In genomic region chr3:113287818-113288648, GRCh38 we compare ENCODE assay signal across 8 cellular contexts.
DNase-seq lines count a peak whose midpoint lies in the region; ATAC-seq and TF ChIP-seq lines count a peak whose summit lies in the region.

No MANE protein-coding gene starts in this region.

- no peak overlapping the region for H4K91ac ChIP-seq in H9 (ENCODE audit: insufficient read length, low read depth, low read length)

- no peak overlapping the region for H4K8ac ChIP-seq in H9 (replicated peaks; ENCODE audit: insufficient read length, low read depth, low read length)

- ATAC-seq in GM21367 (IDR thresholded peaks at IDR 0.05; ENCODE audit: unreplicated experiment), result no peak

- peaks cover 1% of the 10 kb centered on the region; the same call in 1 of the 2 replicates for H3K27me3 Mint-ChIP-seq in H9 (ENCODE audit: low read depth)
- peaks cover 3% of the 10 kb centered on the region for H3K27me3 Mint-ChIP-seq in neural progenitor cell (ENCODE audit: insufficient read depth, low read depth)

- H3K4me1 Mint-ChIP-seq in H9 (peaks cover 2 to 3% of the 10 kb centered on the region in 2 experiments; a peak in 2 of 4 replicates), neural progenitor cell (peaks cover 51% of the 10 kb centered on the region)

- H3K23ac ChIP-seq in H9 (ENCODE audit: insufficient read length, low read depth, low read length), result no peak overlapping the region

- H3K56ac ChIP-seq in H9 (ENCODE audit: insufficient read length, low read depth, low read length), result no peak overlapping the region

- no peaks in the 10 kb centered on the region for H3K23me2 ChIP-seq in H9 (ENCODE audit: insufficient read length, low read depth, low read length, poor library complexity, severe bottlenecking)

- H3K9ac ChIP-seq in H9 (ENCODE audit: extremely low read depth, insufficient read length, low read length) (no peak overlapping the region), neural progenitor cell (no peak overlapping the region)

- H4K20me1 ChIP-seq in H9 (ENCODE audit: control insufficient read depth, insufficient read depth, insufficient read length) (no peaks in the 10 kb centered on the region), neural progenitor cell (ENCODE audit: low read depth) (no peaks in the 10 kb centered on the region)

- no peaks in the 10 kb centered on the region for H3K36me3 ChIP-seq in neural progenitor cell
- peaks cover 0 to 16% of the 10 kb centered on the region in 2 donors for H3K36me3 ChIP-seq in vagina

- H3K27me3 ChIP-seq in H9 (ENCODE audit: insufficient read depth, low read length) (no peaks in the 10 kb centered on the region), neural progenitor cell (no peaks in the 10 kb centered on the region), vagina (no peaks in the 10 kb centered on the region)

- H3K79me1 ChIP-seq in H9 (ENCODE audit: insufficient read depth, low read depth, low read length, poor library complexity, severe bottlenecking), result no peaks in the 10 kb centered on the region

- no peak overlapping the region for H2BK12ac ChIP-seq in H9 (ENCODE audit: insufficient read length, low read depth, low read length)

- H3K27ac Mint-ChIP-seq in H9 (no peak overlapping the region; a peak in 1 of 7 replicates), neural progenitor cell (peak overlapping the region; percentile 58)

- H3K27ac ChIP-seq in H9 (ENCODE audit: insufficient read length, low read depth, low read length), result no peak overlapping the region
- no peak overlapping the region for H3K27ac ChIP-seq in neural progenitor cell
- H3K27ac ChIP-seq in vagina, result peak overlapping the region; percentile 47

- H2BK20ac ChIP-seq in H9 (ENCODE audit: low read depth, low read length, poor library complexity, severe bottlenecking), result no peak overlapping the region

- DNase-seq in CD1c-positive myeloid dendritic cell (ENCODE audit: extremely low spot score), result peak; percentile 67
- no peak for DNase-seq in H9
- DNase-seq in NCI-H526 treated with DMSO at 0.1 percent for 48 hours (lab: John Stamatoyannopoulos, UW), result peak; percentile 3
- peak; percentile 12 to 18 for DNase-seq in activated CD8-positive, alpha-beta memory T cell treated with anti-CD3 and anti-CD28 coated beads for 4 hours (ENCODE audit: low read depth in 2 of 2)
- peak; percentile 77 for DNase-seq in fibroblast of mammary gland (ENCODE audit: low read depth)
- DNase-seq in neural progenitor cell (ENCODE audit: low spot score), result peak; percentile 73
- DNase-seq in vagina (ENCODE audit: extremely low spot score in 2 of 2), result no peak

- TF ChIP-seq POLR2A in vagina (IDR thresholded peaks at IDR 0.05), result no peak

- H3T11ph ChIP-seq in H9 (ENCODE audit: low read length), result no peak overlapping the region

- H2BK15ac ChIP-seq in H9 (ENCODE audit: low read depth, low read length), result no peak overlapping the region

- no peak overlapping the region for H2BK5ac ChIP-seq in H9 (ENCODE audit: insufficient read length, low read length)

- H3K4me3 Mint-ChIP-seq in H9 (no peak overlapping the region), neural progenitor cell (no peak overlapping the region)

- H3K79me2 ChIP-seq in H9 (ENCODE audit: insufficient read depth, low read length) (no peaks in the 10 kb centered on the region), neural progenitor cell (ENCODE audit: low read depth) (no peaks in the 10 kb centered on the region)

- H2AK5ac ChIP-seq in H9 (ENCODE audit: insufficient read length, low read length), result no peak overlapping the region

- intact Hi-C loops in vagina (cut with DNase I), result loop anchor here (5.0 to 10.0 kb wide), 2 partner anchors 153 to 236 kb away; no protein-coding TSS in a partner anchor

- H3K14ac ChIP-seq in H9 (ENCODE audit: insufficient read depth, low read length), result no peak overlapping the region

- H3K9me3 Mint-ChIP-seq in H9 (no peaks in the 10 kb centered on the region), neural progenitor cell (no peaks in the 10 kb centered on the region)

- H3K4me1 ChIP-seq in H9 (ENCODE audit: insufficient read depth, low read length), result no peaks in the 10 kb centered on the region
- H3K4me1 ChIP-seq in neural progenitor cell, result peaks cover 14% of the 10 kb centered on the region
- H3K4me1 ChIP-seq in vagina, result peaks cover 12% of the 10 kb centered on the region

- H3K9me3 ChIP-seq in H9 (ENCODE audit: control insufficient read depth, low read depth, low read length) (no peaks in the 10 kb centered on the region), neural progenitor cell (ENCODE audit: low read depth) (no peaks in the 10 kb centered on the region), vagina (no peaks in the 10 kb centered on the region)

- TF ChIP-seq CTCF in H9 (conservative IDR thresholded peaks at IDR 0.05) (peak; percentile 97), fibroblast of mammary gland (conservative IDR thresholded peaks at IDR 0.05; ENCODE audit: control insufficient read depth, insufficient read depth, low read depth, low read length) (peak; percentile 100), neural progenitor cell (IDR thresholded peaks at IDR 0.05) (peak; percentile 96), vagina (IDR thresholded peaks at IDR 0.05) (peak; percentile 95 to 99 (median 95))

- peaks cover 3% of the 10 kb centered on the region for H3F3A ChIP-seq in neural progenitor cell (ENCODE audit: low read depth)

- no peak overlapping the region for H3K18ac ChIP-seq in H9 (ENCODE audit: insufficient read length, low read depth, low read length)

- no peak overlapping the region for H3K4ac ChIP-seq in H9 (ENCODE audit: low read depth, low read length)

- peaks cover 2 to 18% (median 11%) of the 10 kb centered on the region in 3 experiments; a peak in 6 of 7 replicates for H3K36me3 Mint-ChIP-seq in H9 (ENCODE audit: insufficient read depth in 1 of 3, low read depth in 3 of 3)
- peaks cover 25% of the 10 kb centered on the region for H3K36me3 Mint-ChIP-seq in neural progenitor cell

- H3K4me2 ChIP-seq in H9 (ENCODE audit: insufficient read depth, insufficient read length, low read length), result no peak overlapping the region
- no peak overlapping the region for H3K4me2 ChIP-seq in neural progenitor cell

- H2AFZ ChIP-seq in H9 (ENCODE audit: low read length), result no peak overlapping the region
- no peak overlapping the region for H2AFZ ChIP-seq in neural progenitor cell (replicated peaks)

- H3K4me3 ChIP-seq in fibroblast of mammary gland (ENCODE audit: control insufficient read depth, low read depth, low read length) (no peak overlapping the region), neural progenitor cell (no peak overlapping the region), vagina (no peak overlapping the region)

- no peak overlapping the region for H4K5ac ChIP-seq in H9 (ENCODE audit: insufficient read length, low read depth, low read length)

- WGBS in H9 (ENCODE audit: extremely low coverage, insufficient read length, low lambda C conversion rate), result no CpG with 5 or more reads among the region's 5 CpGs

- no peak overlapping the region for H2BK120ac ChIP-seq in H9 (ENCODE audit: low read depth, low read length, poor library complexity, severe bottlenecking)

Comparison
In these comparisons a context has a peak if more than half of its experiments do, and no peak if none do; other contexts are left out.
1. DNase-seq: peak in CD1c-positive myeloid dendritic cell (single experiment), NCI-H526 treated with DMSO at 0.1 percent for 48 hours (single experiment), activated CD8-positive, alpha-beta memory T cell treated with anti-CD3 and anti-CD28 coated beads for 4 hours (2 of 2), fibroblast of mammary gland (single experiment) and neural progenitor cell (single experiment); none in H9 (single experiment) and vagina (0 of 2).
2. Peak in every context shown above with its lines, with median percentiles within 50 percentile points of each other: CTCF ChIP-seq.